10 cellular contexts compared by ENCODE assay signal in the genomic region with DNA sequence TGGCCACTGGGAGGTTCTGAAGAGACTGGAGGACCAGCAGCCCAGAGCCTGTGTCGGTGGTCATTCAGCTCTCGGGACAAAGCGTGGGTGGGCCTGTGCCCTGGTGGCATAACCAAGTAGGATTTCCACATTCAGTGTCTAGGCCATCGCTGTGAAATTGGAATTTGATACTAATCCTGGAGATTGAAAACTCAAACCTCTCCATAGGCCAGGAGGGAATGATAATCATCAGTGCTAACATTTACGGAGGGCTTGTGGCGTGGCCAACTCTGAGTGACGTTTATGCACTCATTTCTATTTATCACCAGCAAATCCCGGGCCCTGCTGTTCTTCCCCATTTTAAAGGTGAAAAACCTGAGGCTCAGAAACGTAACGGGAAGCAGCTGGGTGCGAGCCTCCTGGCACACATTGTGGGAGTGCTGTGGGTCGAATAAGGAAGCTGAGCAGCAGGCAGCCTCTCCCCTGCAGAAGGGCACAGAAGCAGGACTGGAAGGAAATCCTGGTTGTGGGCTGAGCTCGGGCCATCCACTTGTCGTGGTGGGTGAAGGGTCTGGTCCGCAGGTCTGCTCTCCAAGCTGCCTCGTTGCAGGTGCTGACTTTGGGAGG. TPM values are rescaled to one million over a fixed set of nuclear protein-coding genes. Genes with fewer than 3 reads are reported as not detected.
DNase-seq lines count a peak whose midpoint lies in the region; ATAC-seq, FAIRE-seq and TF ChIP-seq lines count a peak whose summit lies in the region.
"Had no signal": no experiment of that assay in that cellular context is flagged by ENCODE, and none has a peak within 500 bp of the region (broad histone marks: within the 10 kb centered on the region; RNA-seq: fewer than 3 reads in every experiment).

No MANE protein-coding gene starts in this region.

- no peak for ATAC-seq in stimulated activated naive CD8-positive, alpha-beta T cell treated with anti-CD3 and anti-CD28 coated beads, Interleukin-15, amount 100 ng/mL, for 72 hours

- peak overlapping the region; percentile 36 for H3K27ac Mint-ChIP-seq in stimulated activated naive CD8-positive, alpha-beta T cell treated with anti-CD3 and anti-CD28 coated beads, Interleukin-15, Interleukin-2, amounts not matched to agents 100 ng/mL and 50 ng/mL, for 24 hours
- no peak overlapping the region for H3K27ac Mint-ChIP-seq in stimulated activated naive CD8-positive, alpha-beta T cell treated with anti-CD3 and anti-CD28 coated beads, Interleukin-15, amount 100 ng/mL, for 72 hours
- no peak overlapping the region for H3K27ac Mint-ChIP-seq in neural crest cell (ENCODE audit: unreplicated experiment)

- no peak overlapping the region for H3K4me3 Mint-ChIP-seq in stimulated activated naive CD8-positive, alpha-beta T cell treated with anti-CD3 and anti-CD28 coated beads, Interleukin-15, Interleukin-2, amounts not matched to agents 100 ng/mL and 50 ng/mL, for 24 hours
- H3K4me3 Mint-ChIP-seq in stimulated activated naive CD8-positive, alpha-beta T cell treated with anti-CD3 and anti-CD28 coated beads, Interleukin-15, amount 100 ng/mL, for 72 hours = no peak overlapping the region
- peak overlapping the region; percentile 41 for H3K4me3 Mint-ChIP-seq in neural crest cell

- H3K4me1 Mint-ChIP-seq in stimulated activated naive CD8-positive, alpha-beta T cell treated with anti-CD3 and anti-CD28 coated beads, Interleukin-15, Interleukin-2, amounts not matched to agents 100 ng/mL and 50 ng/mL, for 24 hours (ENCODE audit: low read depth) = peaks cover 23% of the 10 kb centered on the region
- peaks cover 79% of the 10 kb centered on the region for H3K4me1 Mint-ChIP-seq in stimulated activated naive CD8-positive, alpha-beta T cell treated with anti-CD3 and anti-CD28 coated beads, Interleukin-15, amount 100 ng/mL, for 72 hours
- H3K4me1 Mint-ChIP-seq in neural crest cell = peaks cover 62% of the 10 kb centered on the region

- FAIRE-seq in frontal cortex (lab: Jason Lieb, UNC) = no peak

- peaks cover 3% of the 10 kb centered on the region for H3K36me3 Mint-ChIP-seq in stimulated activated naive CD8-positive, alpha-beta T cell treated with anti-CD3 and anti-CD28 coated beads, Interleukin-15, Interleukin-2, amounts not matched to agents 100 ng/mL and 50 ng/mL, for 24 hours (ENCODE audit: low read depth)
- no peaks in the 10 kb centered on the region for H3K36me3 Mint-ChIP-seq in neural crest cell (ENCODE audit: low read depth)

- H3K4me3 ChIP-seq in coronary artery = peak overlapping the region; percentile 3

- TF ChIP-seq CTCF in coronary artery (IDR thresholded peaks at IDR 0.05) (no peak), neural crest cell (conservative IDR thresholded peaks at IDR 0.05) (no peak)

- DNase-seq in stimulated activated naive CD8-positive, alpha-beta T cell treated with anti-CD3 and anti-CD28 coated beads, Interleukin-15, amount 100 ng/mL, for 72 hours = no peak
- DNase-seq in coronary artery (ENCODE audit: low spot score) = no peak
- no peak for DNase-seq in neural crest cell (ENCODE audit: low read depth, low spot score)
- no peak for DNase-seq in activated gamma-delta T cell (lab: John Stamatoyannopoulos, UW)
- DNase-seq in activated naive CD4-positive, alpha-beta T cell treated with anti-CD3 and anti-CD28 coated beads, Interleukin-2, amount 50 U/mL, for 16 hours = no peak
- no peak for DNase-seq in activated CD4-positive, CD25-positive, alpha-beta regulatory T cell treated with anti-CD3 and anti-CD28 coated beads, Interleukin-2, amount 50 U/mL, for 72 hours
- no peak for DNase-seq in frontal cortex (ENCODE audit: low spot score in 2 of 2)
- DNase-seq: activated T-cell treated with anti-CD3 and anti-CD28 coated beads, Interleukin-2, amount 50 U/mL, for 48 hours; NCI-H524 treated with DMSO at 0.1 percent for 48 hours had no signal

- H3K27ac ChIP-seq in coronary artery = peak overlapping the region; percentile 54 to 77

- H3K27me3 Mint-ChIP-seq in stimulated activated naive CD8-positive, alpha-beta T cell treated with anti-CD3 and anti-CD28 coated beads, Interleukin-15, Interleukin-2, amounts not matched to agents 100 ng/mL and 50 ng/mL, for 24 hours = no peaks in the 10 kb centered on the region
- H3K27me3 Mint-ChIP-seq in stimulated activated naive CD8-positive, alpha-beta T cell treated with anti-CD3 and anti-CD28 coated beads, Interleukin-15, amount 100 ng/mL, for 72 hours = no peaks in the 10 kb centered on the region
- H3K27me3 Mint-ChIP-seq in neural crest cell (ENCODE audit: low read depth) = no peaks in the 10 kb centered on the region

- H3K9me3 Mint-ChIP-seq in stimulated activated naive CD8-positive, alpha-beta T cell treated with anti-CD3 and anti-CD28 coated beads, Interleukin-15, Interleukin-2, amounts not matched to agents 100 ng/mL and 50 ng/mL, for 24 hours = no peaks in the 10 kb centered on the region
- H3K9me3 Mint-ChIP-seq in stimulated activated naive CD8-positive, alpha-beta T cell treated with anti-CD3 and anti-CD28 coated beads, Interleukin-15, amount 100 ng/mL, for 72 hours = no peaks in the 10 kb centered on the region
- H3K9me3 Mint-ChIP-seq in neural crest cell = no peaks in the 10 kb centered on the region

RNA-seq across cellular contexts. Expression of a gene that starts 33.1 kb away (rescaled TPM):
- 53.6 and 54.0 TPM in 2 replicates for total RNA-seq in neural crest cell
- total RNA-seq in frontal cortex = 16.7 TPM
